In the genomic region with DNA sequence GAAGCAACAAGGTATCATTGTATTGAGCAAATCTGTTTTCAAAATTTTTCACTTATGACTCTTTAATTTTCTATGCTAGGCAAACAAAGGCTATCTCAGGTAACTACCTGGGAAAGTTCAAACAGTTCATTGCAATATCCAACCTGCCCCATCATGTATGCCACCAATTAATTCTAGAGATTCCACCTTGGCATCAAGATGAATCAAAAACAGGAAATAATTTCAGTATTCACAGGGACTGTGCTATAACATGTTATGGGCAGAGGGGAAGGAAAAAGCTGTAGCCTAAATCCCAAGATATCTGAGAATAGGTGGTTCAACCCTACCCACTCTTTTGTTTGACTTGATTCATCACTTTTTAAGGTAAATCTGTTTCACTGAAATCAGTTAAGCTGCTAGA, we compare ENCODE assay signal across 30 cellular contexts.
"Had no signal": no experiment of that assay in that cellular context is flagged by ENCODE, and none has a peak within 500 bp of the region (broad histone marks: within the 10 kb centered on the region; RNA-seq: fewer than 3 reads in every experiment).

No MANE protein-coding gene starts in this region.

- H3K79me2 ChIP-seq: hepatocyte had no signal

- H3K9me3 ChIP-seq: ascending aorta, colonic mucosa had no signal

- DNase-seq: activated CD4-positive, alpha-beta memory T cell treated with anti-CD3 and anti-CD28 coated beads, Interleukin-2, amount 10 ng/mL, durations not matched to agents 7 days and 5 days; activated CD4-positive, alpha-beta T cell treated with anti-CD3 and anti-CD28 coated beads for 1 hour; activated CD4-positive, alpha-beta T cell treated with anti-CD3 and anti-CD28 coated beads for 4 hours; activated CD4-positive, alpha-beta T cell treated with anti-CD3 and anti-CD28 coated beads, Interleukin-2, amount 10 ng/mL, durations not matched to agents 7 days and 5 days; activated CD4-positive, alpha-beta T cell treated with anti-CD3 and anti-CD28 coated beads, Interleukin-2, amount 50 U/mL, for 4 hours; activated CD8-positive, alpha-beta memory T cell treated with anti-CD3 and anti-CD28 coated beads, Interleukin-2, amount 50 U/mL, for 48 hours; activated gamma-delta T cell; activated naive CD4-positive, alpha-beta T cell; activated naive CD4-positive, alpha-beta T cell treated with anti-CD3 and anti-CD28 coated beads, Interleukin-2, amount 10 ng/mL, durations not matched to agents 7 days and 5 days; activated naive CD8-positive, alpha-beta T cell treated with anti-CD3 and anti-CD28 coated beads, Interleukin-2, amount 10 ng/mL, durations not matched to agents 7 days and 5 days; activated T-cell treated with anti-CD3 and anti-CD28 coated beads for 4 hours; activated T-cell treated with anti-CD3 and anti-CD28 coated beads, Interleukin-2, amount 50 U/mL, for 24 hours; activated T-cell treated with anti-CD3 and anti-CD28 coated beads, Interleukin-2, amount 50 U/mL, for 72 hours; caudate nucleus; colonic mucosa; dorsolateral prefrontal cortex; effector memory CD4-positive, alpha-beta T cell; endodermal cell; foreskin melanocyte; heart right ventricle; SW 1271; T-cell; T-helper 17 cell; T1000 had no signal

- H3K4me1 Mint-ChIP-seq: activated CD4-positive, alpha-beta memory T cell treated with anti-CD3 and anti-CD28 coated beads, Interleukin-2, amount 10 ng/mL, durations not matched to agents 7 days and 5 days; activated CD4-positive, alpha-beta T cell treated with anti-CD3 and anti-CD28 coated beads, Interleukin-2, amount 10 ng/mL, durations not matched to agents 7 days and 5 days; activated naive CD4-positive, alpha-beta T cell treated with anti-CD3 and anti-CD28 coated beads, Interleukin-2, amount 10 ng/mL, durations not matched to agents 7 days and 5 days; activated naive CD8-positive, alpha-beta T cell treated with anti-CD3 and anti-CD28 coated beads, Interleukin-2, amount 10 ng/mL, durations not matched to agents 7 days and 5 days; endodermal cell; T-cell; T-helper 17 cell had no signal

- H3K27ac ChIP-seq: ascending aorta, colonic mucosa, dorsolateral prefrontal cortex, gastroesophageal sphincter, heart right ventricle, hepatocyte had no signal

- H3K4me1 ChIP-seq: ascending aorta, colonic mucosa, gastroesophageal sphincter, heart right ventricle had no signal

- H3K4me2 ChIP-seq: hepatocyte had no signal

- H3K27me3 ChIP-seq: ascending aorta, colonic mucosa, dorsolateral prefrontal cortex, gastroesophageal sphincter, heart right ventricle, hepatocyte had no signal

- H3K27ac Mint-ChIP-seq: activated CD4-positive, alpha-beta memory T cell treated with anti-CD3 and anti-CD28 coated beads, Interleukin-2, amount 10 ng/mL, durations not matched to agents 7 days and 5 days; activated CD4-positive, alpha-beta T cell treated with anti-CD3 and anti-CD28 coated beads, Interleukin-2, amount 10 ng/mL, durations not matched to agents 7 days and 5 days; activated naive CD4-positive, alpha-beta T cell treated with anti-CD3 and anti-CD28 coated beads, Interleukin-2, amount 10 ng/mL, durations not matched to agents 7 days and 5 days; activated naive CD4-positive, alpha-beta T cell treated with anti-CD3 and anti-CD28 coated beads, Interleukin-2, amount 50 U/mL, for 72 hours; activated naive CD8-positive, alpha-beta T cell treated with anti-CD3 and anti-CD28 coated beads, Interleukin-2, amount 10 ng/mL, durations not matched to agents 7 days and 5 days; activated T-cell treated with anti-CD3 and anti-CD28 coated beads, Interleukin-2, amount 50 U/mL, for 24 hours; activated T-cell treated with anti-CD3 and anti-CD28 coated beads, Interleukin-2, amount 50 U/mL, for 72 hours; brain; endodermal cell; T-cell; T-helper 17 cell; T-helper 2 cell treated with Interferon-gamma antibody and Interleukin-4, amounts not matched to agents 5 μg/mL and 100 μg/mL, for 36 hours had no signal

- H3K36me3 Mint-ChIP-seq: activated naive CD4-positive, alpha-beta T cell treated with anti-CD3 and anti-CD28 coated beads, Interleukin-2, amount 10 ng/mL, durations not matched to agents 7 days and 5 days; activated naive CD8-positive, alpha-beta T cell treated with anti-CD3 and anti-CD28 coated beads, Interleukin-2, amount 10 ng/mL, durations not matched to agents 7 days and 5 days; brain had no signal

- H3K4me3 ChIP-seq: ascending aorta, colonic mucosa, dorsolateral prefrontal cortex, gastroesophageal sphincter, heart right ventricle, hepatocyte had no signal

- H2AFZ ChIP-seq: hepatocyte had no signal

- H3K9me3 Mint-ChIP-seq: activated CD4-positive, alpha-beta memory T cell treated with anti-CD3 and anti-CD28 coated beads, Interleukin-2, amount 10 ng/mL, durations not matched to agents 7 days and 5 days; activated CD4-positive, alpha-beta T cell treated with anti-CD3 and anti-CD28 coated beads, Interleukin-2, amount 10 ng/mL, durations not matched to agents 7 days and 5 days; activated naive CD4-positive, alpha-beta T cell treated with anti-CD3 and anti-CD28 coated beads, Interleukin-2, amount 10 ng/mL, durations not matched to agents 7 days and 5 days; activated naive CD8-positive, alpha-beta T cell treated with anti-CD3 and anti-CD28 coated beads, Interleukin-2, amount 10 ng/mL, durations not matched to agents 7 days and 5 days; activated T-cell treated with anti-CD3 and anti-CD28 coated beads, Interleukin-2, amount 50 U/mL, for 24 hours; T-helper 2 cell treated with Interferon-gamma antibody and Interleukin-4, amounts not matched to agents 5 μg/mL and 100 μg/mL, for 36 hours had no signal

- H3K27me3 Mint-ChIP-seq: activated CD4-positive, alpha-beta memory T cell treated with anti-CD3 and anti-CD28 coated beads, Interleukin-2, amount 10 ng/mL, durations not matched to agents 7 days and 5 days; activated naive CD4-positive, alpha-beta T cell treated with anti-CD3 and anti-CD28 coated beads, Interleukin-2, amount 10 ng/mL, durations not matched to agents 7 days and 5 days had no signal

- H3K4me3 Mint-ChIP-seq: activated CD4-positive, alpha-beta memory T cell treated with anti-CD3 and anti-CD28 coated beads, Interleukin-2, amount 10 ng/mL, durations not matched to agents 7 days and 5 days; activated CD4-positive, alpha-beta T cell treated with anti-CD3 and anti-CD28 coated beads, Interleukin-2, amount 10 ng/mL, durations not matched to agents 7 days and 5 days; activated naive CD4-positive, alpha-beta T cell treated with anti-CD3 and anti-CD28 coated beads, Interleukin-2, amount 10 ng/mL, durations not matched to agents 7 days and 5 days; activated naive CD8-positive, alpha-beta T cell treated with anti-CD3 and anti-CD28 coated beads, Interleukin-2, amount 10 ng/mL, durations not matched to agents 7 days and 5 days; activated T-cell treated with anti-CD3 and anti-CD28 coated beads, Interleukin-2, amount 50 U/mL, for 24 hours; activated T-cell treated with anti-CD3 and anti-CD28 coated beads, Interleukin-2, amount 50 U/mL, for 72 hours; brain; endodermal cell; T-cell; T-helper 17 cell; T-helper 2 cell treated with Interferon-gamma antibody and Interleukin-4, amounts not matched to agents 5 μg/mL and 100 μg/mL, for 36 hours had no signal

- H3K36me3 ChIP-seq: ascending aorta, colonic mucosa, gastroesophageal sphincter, heart right ventricle had no signal
